Comparison of ENCODE assay signal across 1 cellular context in the genomic region with DNA sequence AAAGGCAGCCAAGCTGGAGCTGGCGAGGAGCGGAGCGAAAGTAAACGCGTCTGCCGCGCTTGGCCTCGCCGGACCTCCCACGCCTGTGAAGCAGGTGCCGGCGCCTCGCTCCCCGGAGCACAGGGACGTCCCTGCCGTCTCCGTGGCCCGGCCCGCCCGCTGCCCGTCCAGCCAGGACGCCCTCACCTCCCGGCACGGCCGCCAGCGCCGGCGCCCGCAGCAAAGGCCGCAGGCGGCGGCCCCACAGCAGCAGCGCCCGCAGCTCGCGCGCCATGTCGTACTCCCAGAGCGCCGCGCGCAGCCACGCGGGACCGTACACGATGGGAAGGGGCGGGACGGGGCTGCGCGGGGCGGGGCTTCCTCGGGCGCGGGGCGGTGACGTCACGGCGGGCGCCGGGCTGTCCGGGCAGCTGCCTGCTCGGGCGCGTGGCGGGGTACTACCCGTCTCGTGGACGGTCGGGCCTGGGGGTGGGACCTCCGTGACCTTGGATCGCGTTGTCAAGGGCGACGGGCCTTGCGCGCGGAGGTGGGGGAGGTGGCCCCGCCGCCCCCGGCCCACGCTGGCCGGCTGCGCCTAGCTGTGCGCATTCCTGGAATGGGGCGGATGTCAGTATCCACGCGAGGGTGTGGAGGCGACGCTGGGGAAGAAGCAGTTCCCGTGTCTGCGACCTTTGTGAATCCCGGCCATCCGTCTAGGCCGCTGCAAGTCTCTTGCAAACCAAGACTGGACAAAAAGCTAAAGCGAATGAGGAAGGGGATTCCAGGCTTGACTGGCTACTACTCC.
TF ChIP-seq lines count a peak whose summit lies in the region.

A gene (minus strand): TSS at position 290 of the 784 bp plus-strand sequence. CDS start 16 bp downstream, at position 274.

TF ChIP-seq in HEK293, 187 proteins besides CTCF, POLR2A, EP300 and RAD21 (continued from another document and continues in another):
- no peak for TF ChIP-seq REPIN1 (tag by site-specific recombination; IDR thresholded peaks at IDR 0.05; ENCODE audit: low read depth)
- no peak for TF ChIP-seq ZNF114 (tag by site-specific recombination; IDR thresholded peaks at IDR 0.05)
- TF ChIP-seq, protein P1, sequence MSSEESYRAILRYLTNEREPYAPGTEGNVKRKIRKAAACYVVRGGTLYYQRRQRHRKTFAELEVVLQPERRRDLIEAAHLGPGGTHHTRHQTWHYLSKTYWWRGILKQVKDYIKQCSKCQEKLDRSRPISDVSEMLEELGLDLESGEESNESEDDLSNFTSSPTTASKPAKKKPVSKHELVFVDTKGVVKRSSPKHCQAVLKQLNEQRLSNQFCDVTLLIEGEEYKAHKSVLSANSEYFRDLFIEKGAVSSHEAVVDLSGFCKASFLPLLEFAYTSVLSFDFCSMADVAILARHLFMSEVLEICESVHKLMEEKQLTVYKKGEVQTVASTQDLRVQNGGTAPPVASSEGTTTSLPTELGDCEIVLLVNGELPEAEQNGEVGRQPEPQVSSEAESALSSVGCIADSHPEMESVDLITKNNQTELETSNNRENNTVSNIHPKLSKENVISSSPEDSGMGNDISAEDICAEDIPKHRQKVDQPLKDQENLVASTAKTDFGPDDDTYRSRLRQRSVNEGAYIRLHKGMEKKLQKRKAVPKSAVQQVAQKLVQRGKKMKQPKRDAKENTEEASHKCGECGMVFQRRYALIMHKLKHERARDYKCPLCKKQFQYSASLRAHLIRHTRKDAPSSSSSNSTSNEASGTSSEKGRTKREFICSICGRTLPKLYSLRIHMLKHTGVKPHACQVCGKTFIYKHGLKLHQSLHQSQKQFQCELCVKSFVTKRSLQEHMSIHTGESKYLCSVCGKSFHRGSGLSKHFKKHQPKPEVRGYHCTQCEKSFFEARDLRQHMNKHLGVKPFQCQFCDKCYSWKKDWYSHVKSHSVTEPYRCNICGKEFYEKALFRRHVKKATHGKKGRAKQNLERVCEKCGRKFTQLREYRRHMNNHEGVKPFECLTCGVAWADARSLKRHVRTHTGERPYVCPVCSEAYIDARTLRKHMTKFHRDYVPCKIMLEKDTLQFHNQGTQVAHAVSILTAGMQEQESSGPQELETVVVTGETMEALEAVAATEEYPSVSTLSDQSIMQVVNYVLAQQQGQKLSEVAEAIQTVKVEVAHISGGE (tag by site-specific recombination; conservative IDR thresholded peaks at IDR 0.05; ENCODE audit: low read depth): 0 out of 2 replicates have a peak, but pooled peaks have one; percentile 32
- TF ChIP-seq, protein P2, sequence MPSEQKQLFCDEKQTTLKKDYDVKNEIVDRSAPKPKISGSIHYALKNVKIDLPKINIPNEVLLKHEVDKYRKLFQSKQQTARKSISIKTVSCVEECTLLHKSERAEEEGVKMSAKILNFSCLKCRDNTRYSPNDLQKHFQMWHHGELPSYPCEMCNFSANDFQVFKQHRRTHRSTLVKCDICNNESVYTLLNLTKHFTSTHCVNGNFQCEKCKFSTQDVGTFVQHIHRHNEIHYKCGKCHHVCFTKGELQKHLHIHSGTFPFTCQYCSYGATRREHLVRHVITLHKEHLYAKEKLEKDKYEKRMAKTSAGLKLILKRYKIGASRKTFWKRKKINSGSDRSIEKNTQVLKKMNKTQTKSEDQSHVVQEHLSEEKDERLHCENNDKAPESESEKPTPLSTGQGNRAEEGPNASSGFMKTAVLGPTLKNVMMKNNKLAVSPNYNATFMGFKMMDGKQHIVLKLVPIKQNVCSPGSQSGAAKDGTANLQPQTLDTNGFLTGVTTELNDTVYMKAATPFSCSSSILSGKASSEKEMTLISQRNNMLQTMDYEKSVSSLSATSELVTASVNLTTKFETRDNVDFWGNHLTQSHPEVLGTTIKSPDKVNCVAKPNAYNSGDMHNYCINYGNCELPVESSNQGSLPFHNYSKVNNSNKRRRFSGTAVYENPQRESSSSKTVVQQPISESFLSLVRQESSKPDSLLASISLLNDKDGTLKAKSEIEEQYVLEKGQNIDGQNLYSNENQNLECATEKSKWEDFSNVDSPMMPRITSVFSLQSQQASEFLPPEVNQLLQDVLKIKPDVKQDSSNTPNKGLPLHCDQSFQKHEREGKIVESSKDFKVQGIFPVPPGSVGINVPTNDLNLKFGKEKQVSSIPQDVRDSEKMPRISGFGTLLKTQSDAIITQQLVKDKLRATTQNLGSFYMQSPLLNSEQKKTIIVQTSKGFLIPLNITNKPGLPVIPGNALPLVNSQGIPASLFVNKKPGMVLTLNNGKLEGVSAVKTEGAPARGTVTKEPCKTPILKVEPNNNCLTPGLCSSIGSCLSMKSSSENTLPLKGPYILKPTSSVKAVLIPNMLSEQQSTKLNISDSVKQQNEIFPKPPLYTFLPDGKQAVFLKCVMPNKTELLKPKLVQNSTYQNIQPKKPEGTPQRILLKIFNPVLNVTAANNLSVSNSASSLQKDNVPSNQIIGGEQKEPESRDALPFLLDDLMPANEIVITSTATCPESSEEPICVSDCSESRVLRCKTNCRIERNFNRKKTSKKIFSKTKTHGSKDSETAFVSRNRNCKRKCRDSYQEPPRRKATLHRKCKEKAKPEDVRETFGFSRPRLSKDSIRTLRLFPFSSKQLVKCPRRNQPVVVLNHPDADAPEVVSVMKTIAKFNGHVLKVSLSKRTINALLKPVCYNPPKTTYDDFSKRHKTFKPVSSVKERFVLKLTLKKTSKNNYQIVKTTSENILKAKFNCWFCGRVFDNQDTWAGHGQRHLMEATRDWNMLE (tag by site-specific recombination; conservative IDR thresholded peaks at IDR 0.05; ENCODE audit: low read depth): 0 out of 2 replicates have a peak, but pooled peaks have one; percentile 17
- TF ChIP-seq ZSCAN30 (tag by site-specific recombination; IDR thresholded peaks at IDR 0.05): no peak
- TF ChIP-seq ZNF48 (tag by site-specific recombination; IDR thresholded peaks at IDR 0.05): no peak
- TF ChIP-seq ZNF707 (tag by site-specific recombination; IDR thresholded peaks at IDR 0.05): no peak
- TF ChIP-seq ZNF600 (tag by site-specific recombination; IDR thresholded peaks at IDR 0.05): peak; percentile 39; the same call in 1 of the 2 replicates
- TF ChIP-seq ZNF561 (tag by site-specific recombination; IDR thresholded peaks at IDR 0.05; ENCODE audit: borderline replicate concordance): peak; percentile 65; the same call in 1 of the 2 replicates
- no peak for TF ChIP-seq ZNF311 (tag by site-specific recombination; IDR thresholded peaks at IDR 0.05; ENCODE audit: borderline replicate concordance)
- TF ChIP-seq ZNF2 (tag by site-specific recombination; IDR thresholded peaks at IDR 0.05): 0 out of 2 replicates have a peak, but pooled peaks have one; percentile 16
- no peak for TF ChIP-seq ZNF670 (tag by site-specific recombination; IDR thresholded peaks at IDR 0.05; ENCODE audit: low read depth)
- no peak for TF ChIP-seq KLF7 (tag by site-specific recombination; IDR thresholded peaks at IDR 0.05; ENCODE audit: borderline replicate concordance)
- no peak for TF ChIP-seq YY2 (tag by site-specific recombination; IDR thresholded peaks at IDR 0.05)
- TF ChIP-seq, protein P3, sequence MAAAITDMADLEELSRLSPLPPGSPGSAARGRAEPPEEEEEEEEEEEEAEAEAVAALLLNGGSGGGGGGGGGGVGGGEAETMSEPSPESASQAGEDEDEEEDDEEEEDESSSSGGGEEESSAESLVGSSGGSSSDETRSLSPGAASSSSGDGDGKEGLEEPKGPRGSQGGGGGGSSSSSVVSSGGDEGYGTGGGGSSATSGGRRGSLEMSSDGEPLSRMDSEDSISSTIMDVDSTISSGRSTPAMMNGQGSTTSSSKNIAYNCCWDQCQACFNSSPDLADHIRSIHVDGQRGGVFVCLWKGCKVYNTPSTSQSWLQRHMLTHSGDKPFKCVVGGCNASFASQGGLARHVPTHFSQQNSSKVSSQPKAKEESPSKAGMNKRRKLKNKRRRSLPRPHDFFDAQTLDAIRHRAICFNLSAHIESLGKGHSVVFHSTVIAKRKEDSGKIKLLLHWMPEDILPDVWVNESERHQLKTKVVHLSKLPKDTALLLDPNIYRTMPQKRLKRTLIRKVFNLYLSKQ (tag by site-specific recombination; IDR thresholded peaks at IDR 0.05; ENCODE audit: borderline replicate concordance): no peak
- TF ChIP-seq, protein P4, sequence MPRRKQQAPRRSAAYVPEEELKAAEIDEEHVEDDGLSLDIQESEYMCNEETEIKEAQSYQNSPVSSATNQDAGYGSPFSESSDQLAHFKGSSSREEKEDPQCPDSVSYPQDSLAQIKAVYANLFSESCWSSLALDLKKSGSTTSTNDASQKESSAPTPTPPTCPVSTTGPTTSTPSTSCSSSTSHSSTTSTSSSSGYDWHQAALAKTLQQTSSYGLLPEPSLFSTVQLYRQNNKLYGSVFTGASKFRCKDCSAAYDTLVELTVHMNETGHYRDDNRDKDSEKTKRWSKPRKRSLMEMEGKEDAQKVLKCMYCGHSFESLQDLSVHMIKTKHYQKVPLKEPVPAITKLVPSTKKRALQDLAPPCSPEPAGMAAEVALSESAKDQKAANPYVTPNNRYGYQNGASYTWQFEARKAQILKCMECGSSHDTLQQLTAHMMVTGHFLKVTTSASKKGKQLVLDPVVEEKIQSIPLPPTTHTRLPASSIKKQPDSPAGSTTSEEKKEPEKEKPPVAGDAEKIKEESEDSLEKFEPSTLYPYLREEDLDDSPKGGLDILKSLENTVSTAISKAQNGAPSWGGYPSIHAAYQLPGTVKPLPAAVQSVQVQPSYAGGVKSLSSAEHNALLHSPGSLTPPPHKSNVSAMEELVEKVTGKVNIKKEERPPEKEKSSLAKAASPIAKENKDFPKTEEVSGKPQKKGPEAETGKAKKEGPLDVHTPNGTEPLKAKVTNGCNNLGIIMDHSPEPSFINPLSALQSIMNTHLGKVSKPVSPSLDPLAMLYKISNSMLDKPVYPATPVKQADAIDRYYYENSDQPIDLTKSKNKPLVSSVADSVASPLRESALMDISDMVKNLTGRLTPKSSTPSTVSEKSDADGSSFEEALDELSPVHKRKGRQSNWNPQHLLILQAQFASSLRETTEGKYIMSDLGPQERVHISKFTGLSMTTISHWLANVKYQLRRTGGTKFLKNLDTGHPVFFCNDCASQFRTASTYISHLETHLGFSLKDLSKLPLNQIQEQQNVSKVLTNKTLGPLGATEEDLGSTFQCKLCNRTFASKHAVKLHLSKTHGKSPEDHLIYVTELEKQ (tag by site-specific recombination; IDR thresholded peaks at IDR 0.05; ENCODE audit: borderline replicate concordance): no peak
- peak; percentile 72; the same call in 1 of the 2 replicates for TF ChIP-seq ZNF777 (tag by site-specific recombination; IDR thresholded peaks at IDR 0.05; ENCODE audit: borderline replicate concordance)
- no peak for TF ChIP-seq WT1 (tag by site-specific recombination; IDR thresholded peaks at IDR 0.05)
- TF ChIP-seq ZNF121 (tag by site-specific recombination; IDR thresholded peaks at IDR 0.05): no peak
- no peak for TF ChIP-seq ZNF623 (tag by site-specific recombination; IDR thresholded peaks at IDR 0.05)
- peak; percentile 81 for TF ChIP-seq ZFHX2 (tag by site-specific recombination; conservative IDR thresholded peaks at IDR 0.05)
- peak; percentile 52 for TF ChIP-seq EGR2 (tag by site-specific recombination; IDR thresholded peaks at IDR 0.05; ENCODE audit: low read depth)
- no peak for TF ChIP-seq SP2 (tag by site-specific recombination; IDR thresholded peaks at IDR 0.05)
- no peak for TF ChIP-seq ZNF174 (tag by site-specific recombination; IDR thresholded peaks at IDR 0.05)
- TF ChIP-seq BCL11B (tag by site-specific recombination; IDR thresholded peaks at IDR 0.05; ENCODE audit: low read depth): 0 out of 2 replicates have a peak, but pooled peaks have one; percentile 49
- TF ChIP-seq ZNF24 (tag by site-specific recombination; IDR thresholded peaks at IDR 0.05): no peak
- TF ChIP-seq IKZF3 (tag by site-specific recombination; IDR thresholded peaks at IDR 0.05): 0 out of 2 replicates have a peak, but pooled peaks have one; percentile 17
- TF ChIP-seq SP3 (tag by site-specific recombination; IDR thresholded peaks at IDR 0.05): peak; percentile 49
- TF ChIP-seq KLF9 (tag by site-specific recombination; IDR thresholded peaks at IDR 0.05; ENCODE audit: low read depth): peak; percentile 69
- no peak for TF ChIP-seq ZNF37A (tag by site-specific recombination; IDR thresholded peaks at IDR 0.05)
- no peak for TF ChIP-seq ZNF324 (tag by site-specific recombination; IDR thresholded peaks at IDR 0.05)
- peak; percentile 82; the same call in 1 of the 2 replicates for TF ChIP-seq ZBTB1 (tag by site-specific recombination; IDR thresholded peaks at IDR 0.05)
- TF ChIP-seq, protein P5, sequence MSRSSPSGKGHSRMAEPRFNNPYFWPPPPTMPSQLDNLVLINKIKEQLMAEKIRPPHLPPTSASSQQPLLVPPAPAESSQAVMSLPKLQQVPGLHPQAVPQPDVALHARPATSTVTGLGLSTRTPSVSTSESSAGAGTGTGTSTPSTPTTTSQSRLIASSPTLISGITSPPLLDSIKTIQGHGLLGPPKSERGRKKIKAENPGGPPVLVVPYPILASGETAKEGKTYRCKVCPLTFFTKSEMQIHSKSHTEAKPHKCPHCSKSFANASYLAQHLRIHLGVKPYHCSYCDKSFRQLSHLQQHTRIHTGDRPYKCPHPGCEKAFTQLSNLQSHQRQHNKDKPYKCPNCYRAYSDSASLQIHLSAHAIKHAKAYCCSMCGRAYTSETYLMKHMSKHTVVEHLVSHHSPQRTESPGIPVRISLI (tag by site-specific recombination; IDR thresholded peaks at IDR 0.05): no peak
- TF ChIP-seq, protein P6, sequence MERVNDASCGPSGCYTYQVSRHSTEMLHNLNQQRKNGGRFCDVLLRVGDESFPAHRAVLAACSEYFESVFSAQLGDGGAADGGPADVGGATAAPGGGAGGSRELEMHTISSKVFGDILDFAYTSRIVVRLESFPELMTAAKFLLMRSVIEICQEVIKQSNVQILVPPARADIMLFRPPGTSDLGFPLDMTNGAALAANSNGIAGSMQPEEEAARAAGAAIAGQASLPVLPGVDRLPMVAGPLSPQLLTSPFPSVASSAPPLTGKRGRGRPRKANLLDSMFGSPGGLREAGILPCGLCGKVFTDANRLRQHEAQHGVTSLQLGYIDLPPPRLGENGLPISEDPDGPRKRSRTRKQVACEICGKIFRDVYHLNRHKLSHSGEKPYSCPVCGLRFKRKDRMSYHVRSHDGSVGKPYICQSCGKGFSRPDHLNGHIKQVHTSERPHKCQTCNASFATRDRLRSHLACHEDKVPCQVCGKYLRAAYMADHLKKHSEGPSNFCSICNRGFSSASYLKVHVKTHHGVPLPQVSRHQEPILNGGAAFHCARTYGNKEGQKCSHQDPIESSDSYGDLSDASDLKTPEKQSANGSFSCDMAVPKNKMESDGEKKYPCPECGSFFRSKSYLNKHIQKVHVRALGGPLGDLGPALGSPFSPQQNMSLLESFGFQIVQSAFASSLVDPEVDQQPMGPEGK (tag by site-specific recombination; IDR thresholded peaks at IDR 0.05): peak; percentile 59
- TF ChIP-seq ZNF571 (tag by site-specific recombination; IDR thresholded peaks at IDR 0.05): no peak
- TF ChIP-seq ZNF146 (tag by site-specific recombination; IDR thresholded peaks at IDR 0.05): no peak
- no peak for TF ChIP-seq ZNF664 (tag by site-specific recombination; IDR thresholded peaks at IDR 0.05)
- TF ChIP-seq, protein P7, sequence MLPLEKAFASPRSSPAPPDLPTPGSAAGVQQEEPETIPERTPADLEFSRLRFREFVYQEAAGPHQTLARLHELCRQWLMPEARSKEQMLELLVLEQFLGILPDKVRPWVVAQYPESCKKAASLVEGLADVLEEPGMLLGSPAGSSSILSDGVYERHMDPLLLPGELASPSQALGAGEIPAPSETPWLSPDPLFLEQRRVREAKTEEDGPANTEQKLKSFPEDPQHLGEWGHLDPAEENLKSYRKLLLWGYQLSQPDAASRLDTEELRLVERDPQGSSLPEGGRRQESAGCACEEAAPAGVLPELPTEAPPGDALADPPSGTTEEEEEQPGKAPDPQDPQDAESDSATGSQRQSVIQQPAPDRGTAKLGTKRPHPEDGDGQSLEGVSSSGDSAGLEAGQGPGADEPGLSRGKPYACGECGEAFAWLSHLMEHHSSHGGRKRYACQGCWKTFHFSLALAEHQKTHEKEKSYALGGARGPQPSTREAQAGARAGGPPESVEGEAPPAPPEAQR (tag by site-specific recombination; IDR thresholded peaks at IDR 0.05): no peak
